Comparison of ENCODE assay signal across 1 cellular context in genomic region chr17:39153541-39154111, GRCh38.
TF ChIP-seq lines count a peak whose summit lies in the region.

No MANE protein-coding gene starts in this region.

TF ChIP-seq in HepG2, 621 proteins besides CTCF, POLR2A, EP300 and RAD21 (continued from another document and continues in another):
- peak; percentile 86; the same call in 1 of the 2 replicates for TF ChIP-seq ZNF580 (CRISPR knock-in tag; IDR thresholded peaks at IDR 0.05; ENCODE audit: borderline replicate concordance, low read depth)
- TF ChIP-seq ZNF777 (CRISPR knock-in tag; IDR thresholded peaks at IDR 0.05): peak; percentile 66; the same call in 1 of the 2 replicates
- TF ChIP-seq ZNF263 (CRISPR knock-in tag; IDR thresholded peaks at IDR 0.05): peak; percentile 19; the same call in 1 of the 2 replicates
- no peak for TF ChIP-seq ZFP1 (CRISPR knock-in tag; IDR thresholded peaks at IDR 0.05)
- TF ChIP-seq ZBED4 (CRISPR knock-in tag; IDR thresholded peaks at IDR 0.05; ENCODE audit: borderline replicate concordance): peak; percentile 71; the same call in 1 of the 2 replicates
- TF ChIP-seq ZNF572 (CRISPR knock-in tag; IDR thresholded peaks at IDR 0.05): no peak
- TF ChIP-seq KLF16 (CRISPR knock-in tag; IDR thresholded peaks at IDR 0.05): peak in 1 of 2 experiments; percentile 79; a peak in 2 of 4 replicates
- TF ChIP-seq TARDBP (CRISPR knock-in tag; IDR thresholded peaks at IDR 0.05): no peak
- TF ChIP-seq ZBTB39 (CRISPR knock-in tag; IDR thresholded peaks at IDR 0.05): 0 out of 2 replicates have a peak, but pooled peaks have one; percentile 55
- peak; percentile 9; the same call in 1 of the 2 replicates for TF ChIP-seq MTERF4 (CRISPR knock-in tag; IDR thresholded peaks at IDR 0.05)
- TF ChIP-seq SOX13 (IDR thresholded peaks at IDR 0.05): peak; percentile 69; the same call in 1 of the 2 replicates
- TF ChIP-seq SOX13 (CRISPR knock-in tag; conservative IDR thresholded peaks at IDR 0.05 in 1 of 2, IDR thresholded peaks at IDR 0.05 in 1 of 2): peak in 1 of 2 experiments; percentile 28; a peak in 1 of 4 replicates
- 0 out of 2 replicates have a peak, but pooled peaks have one; percentile 13 for TF ChIP-seq CBX5 (CRISPR knock-in tag; IDR thresholded peaks at IDR 0.05; ENCODE audit: borderline replicate concordance)
- TF ChIP-seq HDAC2 (CRISPR knock-in tag; IDR thresholded peaks at IDR 0.05): peak; percentile 40; the same call in 1 of the 2 replicates
- peak; percentile 65 for TF ChIP-seq PPARG (CRISPR knock-in tag; conservative IDR thresholded peaks at IDR 0.05)
- no peak; the same call in 1 of the 2 replicates for TF ChIP-seq GABPB1 (CRISPR knock-in tag; IDR thresholded peaks at IDR 0.05)
- TF ChIP-seq NFE2L2 (IDR thresholded peaks at IDR 0.05; ENCODE audit: low read length): no peak
- peak; percentile 55; the same call in 1 of the 2 replicates for TF ChIP-seq ERF (CRISPR knock-in tag; IDR thresholded peaks at IDR 0.05)
- TF ChIP-seq ZNF318 (CRISPR knock-in tag; IDR thresholded peaks at IDR 0.05): no peak
- 0 out of 2 replicates have a peak, but pooled peaks have one; percentile 33 for TF ChIP-seq SMAD9 (CRISPR knock-in tag; IDR thresholded peaks at IDR 0.05)
- peak; percentile 70; the same call in 1 of the 2 replicates for TF ChIP-seq ZNF543 (CRISPR knock-in tag; IDR thresholded peaks at IDR 0.05)
- TF ChIP-seq ZNF619 (CRISPR knock-in tag; IDR thresholded peaks at IDR 0.05): 0 out of 2 replicates have a peak, but pooled peaks have one; percentile 5
- TF ChIP-seq CREM (IDR thresholded peaks at IDR 0.05): peak; percentile 20; the same call in 1 of the 2 replicates
- TF ChIP-seq CREM (CRISPR knock-in tag; IDR thresholded peaks at IDR 0.05): no peak
- no peak for TF ChIP-seq POLR2AphosphoS2 (IDR thresholded peaks at IDR 0.05; ENCODE audit: low read depth, low read length)
- TF ChIP-seq HNRNPK (IDR thresholded peaks at IDR 0.05; ENCODE audit: low read depth, low read length, poor library complexity, severe bottlenecking): no peak
- TF ChIP-seq SP2 (CRISPR knock-in tag; IDR thresholded peaks at IDR 0.05): no peak
- TF ChIP-seq ZNF782 (CRISPR knock-in tag; IDR thresholded peaks at IDR 0.05; ENCODE audit: borderline replicate concordance): no peak
- no peak for TF ChIP-seq KDM1A (CRISPR knock-in tag; IDR thresholded peaks at IDR 0.05)
- TF ChIP-seq ZFP82 (CRISPR knock-in tag; IDR thresholded peaks at IDR 0.05; ENCODE audit: borderline replicate concordance): 0 out of 2 replicates have a peak, but pooled peaks have one; percentile 20
- TF ChIP-seq SRSF4 (IDR thresholded peaks at IDR 0.05; ENCODE audit: low read depth, low read length, poor library complexity, severe bottlenecking): no peak
- TF ChIP-seq RARA (CRISPR knock-in tag; IDR thresholded peaks at IDR 0.05): peak; percentile 15; the same call in 1 of the 2 replicates
- no peak for TF ChIP-seq ZNF260 (CRISPR knock-in tag; IDR thresholded peaks at IDR 0.05; ENCODE audit: borderline replicate concordance, low read depth)
- TF ChIP-seq THAP7 (CRISPR knock-in tag; IDR thresholded peaks at IDR 0.05): 0 out of 2 replicates have a peak, but pooled peaks have one; percentile 6
- TF ChIP-seq ZNF629 (CRISPR knock-in tag; conservative IDR thresholded peaks at IDR 0.05): peak; percentile 51; the same call in 1 of the 2 replicates
- peak; percentile 53 for TF ChIP-seq PATZ1 (CRISPR knock-in tag; IDR thresholded peaks at IDR 0.05)
- TF ChIP-seq KDM3A (CRISPR knock-in tag; IDR thresholded peaks at IDR 0.05; ENCODE audit: low read depth): no peak; the same call in 1 of the 2 replicates
- no peak for TF ChIP-seq GATAD1 (CRISPR knock-in tag; IDR thresholded peaks at IDR 0.05)
- peak; percentile 44; the same call in 1 of the 2 replicates for TF ChIP-seq ZNF766 (CRISPR knock-in tag; IDR thresholded peaks at IDR 0.05; ENCODE audit: borderline replicate concordance)
- no peak for TF ChIP-seq ZBTB3 (CRISPR knock-in tag; IDR thresholded peaks at IDR 0.05; ENCODE audit: borderline replicate concordance, low read depth)
- peak; percentile 68 for TF ChIP-seq RXRB (CRISPR knock-in tag; IDR thresholded peaks at IDR 0.05; ENCODE audit: borderline replicate concordance)
- peak; percentile 64 for TF ChIP-seq NFIC (IDR thresholded peaks at IDR 0.05; ENCODE audit: low read length)
- TF ChIP-seq PHF5A (CRISPR knock-in tag; IDR thresholded peaks at IDR 0.05; ENCODE audit: low read depth, unreplicated experiment): peak; percentile 59
- TF ChIP-seq SP1 (IDR thresholded peaks at IDR 0.05): no peak
- peak; percentile 37 for TF ChIP-seq SP1 (CRISPR knock-in tag; IDR thresholded peaks at IDR 0.05)
- 0 out of 2 replicates have a peak, but pooled peaks have one; percentile 60 for TF ChIP-seq SP140L (CRISPR knock-in tag; IDR thresholded peaks at IDR 0.05; ENCODE audit: borderline replicate concordance)
- no peak for TF ChIP-seq RFX5 (IDR thresholded peaks at IDR 0.05; ENCODE audit: low read depth, low read length)
- peak; percentile 72; the same call in 1 of the 2 replicates for TF ChIP-seq ZNF12 (CRISPR knock-in tag; IDR thresholded peaks at IDR 0.05)
